In the genomic region with DNA sequence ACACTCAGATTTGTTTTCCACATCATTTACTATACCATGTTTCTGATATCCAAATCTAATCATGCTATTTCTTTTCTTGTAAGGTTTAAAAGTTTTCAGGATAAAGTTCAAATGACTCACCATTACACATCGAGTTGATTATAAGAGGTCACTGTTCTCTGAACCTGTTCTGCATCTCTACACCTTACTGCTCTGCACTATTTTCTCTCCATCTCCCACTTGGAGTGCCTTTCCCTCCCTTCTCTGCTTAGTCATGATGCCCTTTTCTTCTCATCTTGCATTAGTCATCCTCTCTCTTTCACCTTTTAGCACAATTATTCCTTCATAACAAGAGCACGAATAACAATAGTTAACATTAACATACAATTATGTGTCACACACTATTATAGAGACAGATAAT, we compare ENCODE assay signal across 16 cellular contexts. TPM values are rescaled to one million over a fixed set of nuclear protein-coding genes. Genes with fewer than 3 reads are reported as not detected.
"Had no signal": no experiment of that assay in that cellular context is flagged by ENCODE, and none has a peak within 500 bp of the region (broad histone marks: within the 10 kb centered on the region; RNA-seq: fewer than 3 reads in every experiment).

No MANE protein-coding gene starts in this region.

- H3K9me3 ChIP-seq: gastrocnemius medialis had no signal

- H3K4me1 ChIP-seq: gastrocnemius medialis, suprapubic skin had no signal

- DNase-seq: activated naive CD4-positive, alpha-beta T cell; activated naive CD8-positive, alpha-beta T cell treated with anti-CD3 and anti-CD28 coated beads, Interleukin-2, amount 10 ng/mL, durations not matched to agents 7 days and 5 days; activated T-cell treated with anti-CD3 and anti-CD28 coated beads for 4 hours; brain microvascular endothelial cell; cerebellar nuclear complex; effector CD8-positive, alpha-beta T cell; gastrocnemius medialis; islet precursor cell; left ventricle myocardium superior; mesenchymal stem cell; stimulated activated naive CD8-positive, alpha-beta T cell treated with anti-CD3 and anti-CD28 coated beads, Interleukin-15, Interleukin-2, amounts not matched to agents 100 U/mL and 50 U/mL, for 24 hours; trophoblast cell had no signal

- ATAC-seq: gastrocnemius medialis; left ventricle myocardium superior; natural killer cell treated with Interleukin-12 subunit alpha and Interleukin-12 subunit beta and Interleukin-15 and Interleukin-18, amount 100 ng/mL, for 72 hours; right cardiac atrium; stimulated activated naive CD8-positive, alpha-beta T cell treated with anti-CD3 and anti-CD28 coated beads, Interleukin-15, Interleukin-2, amounts not matched to agents 100 U/mL and 50 U/mL, for 24 hours had no signal

- H3K36me3 ChIP-seq: brain microvascular endothelial cell, gastrocnemius medialis, suprapubic skin had no signal

- H3K27me3 ChIP-seq: brain microvascular endothelial cell, gastrocnemius medialis, suprapubic skin had no signal

- H3K27ac ChIP-seq: brain microvascular endothelial cell, gastrocnemius medialis, skin epidermis, suprapubic skin had no signal

- H3K4me3 ChIP-seq: gastrocnemius medialis, skin epidermis, suprapubic skin had no signal

RNA-seq across cellular contexts. Expression of a gene that starts 37.5 kb away (rescaled TPM):
- total RNA-seq: activated naive CD8-positive, alpha-beta T cell treated with anti-CD3 and anti-CD28 coated beads, Interleukin-2, amount 10 ng/mL, durations not matched to agents 7 days and 5 days; gastrocnemius medialis; left ventricle myocardium superior; natural killer cell treated with Interleukin-12 subunit alpha and Interleukin-12 subunit beta and Interleukin-15 and Interleukin-18, amount 100 ng/mL, for 72 hours; right cardiac atrium had no signal
- polyA plus RNA-seq: right cardiac atrium had no signal
